11 cellular contexts compared by ENCODE assay signal in genomic region chr1:151620286-151620685, GRCh38. TPM values are rescaled to one million over a fixed set of nuclear protein-coding genes. Genes with fewer than 3 reads are reported as not detected.
A peak's percentile ranks its signal among the peaks of the same experiment; 100 is the strongest.
DNase-seq lines count a peak whose midpoint lies in the region; ATAC-seq, FAIRE-seq and TF ChIP-seq lines count a peak whose summit lies in the region.
"Had no signal": no experiment of that assay in that cellular context is flagged by ENCODE, and none has a peak within 500 bp of the region (broad histone marks: within the 10 kb centered on the region; RNA-seq: fewer than 3 reads in every experiment).

No MANE protein-coding gene starts in this region.

- H3K36me3 Mint-ChIP-seq in stimulated activated naive B cell treated with anti-CD40 and anti-IgM and Interleukin-4, amounts not matched to agents 10 μg/mL and 1 μg/mL and 100 μg/mL, for 72 hours: peaks cover 0 to 1% of the 10 kb centered on the region in 2 donors
- H3K36me3 Mint-ChIP-seq in Caco-2 (ENCODE audit: insufficient read depth, unreplicated experiment): peaks cover 8% of the 10 kb centered on the region

- H3K9me3 Mint-ChIP-seq in stimulated activated naive B cell treated with anti-CD40 and anti-IgM and Interleukin-4, amounts not matched to agents 10 μg/mL and 1 μg/mL and 100 μg/mL, for 72 hours: no peaks in the 10 kb centered on the region
- H3K9me3 Mint-ChIP-seq in Caco-2 (ENCODE audit: unreplicated experiment): no peaks in the 10 kb centered on the region
- H3K9me3 Mint-ChIP-seq: naive thymus-derived CD8-positive, alpha-beta T cell; T-helper 1 cell treated with Interleukin-12 subunit alpha and Interleukin-12 subunit beta and Interleukin-4 antibody, amounts not matched to agents 30 μg/mL and 1 μg/mL, for 36 hours had no signal

- TF ChIP-seq RAD21 in K562 (CRISPR knock-in tag; conservative IDR thresholded peaks at IDR 0.05 in 1 of 2, IDR thresholded peaks at IDR 0.05 in 1 of 2) (no peak), liver (IDR thresholded peaks at IDR 0.05) (no peak)

- H3K27ac Mint-ChIP-seq in stimulated activated naive B cell treated with anti-CD40 and anti-IgM and Interleukin-4, amounts not matched to agents 10 μg/mL and 1 μg/mL and 100 μg/mL, for 72 hours: no peak overlapping the region
- no peak overlapping the region for H3K27ac Mint-ChIP-seq in Caco-2 (ENCODE audit: unreplicated experiment)
- H3K27ac Mint-ChIP-seq: T-helper 1 cell treated with Interleukin-12 subunit alpha and Interleukin-12 subunit beta and Interleukin-4 antibody, amounts not matched to agents 30 μg/mL and 1 μg/mL, for 36 hours had no signal

- CTCF ChIA-PET in K562 (lab: Yijun Ruan, JAX; ENCODE audit: low intra/inter-chr PET ratio): no interaction called here
- CTCF ChIA-PET in Caco-2 (lab: Charles Lee): interaction anchor here (0.8 to 2.0 kb wide), 3 partner anchors 27 to 114 kb away, joined by 3 to 6 read pairs (median 3); no protein-coding TSS in a partner anchor

- DNase-seq in K562 (ENCODE audit: extremely low read depth in 1 of 4, low spot score in 3 of 4): no peak
- DNase-seq in stimulated activated naive B cell treated with anti-CD40 and anti-IgM and Interleukin-4, amounts not matched to agents 10 μg/mL and 1 μg/mL and 100 μg/mL, for 72 hours: no peak
- DNase-seq in SHP77 (lab: John Stamatoyannopoulos, UW): no peak
- DNase-seq in Caco-2: no peak
- DNase-seq: erythroblast; naive thymus-derived CD8-positive, alpha-beta T cell; NCI-H2081 treated with DMSO at 0.1 percent for 48 hours had no signal

- TF ChIP-seq POLR2A in K562 (conservative IDR thresholded peaks at IDR 0.05): no peak

- H3K4me1 ChIP-seq in Loucy (ENCODE audit: insufficient read depth, low read length, poor library complexity, severe bottlenecking) (peaks cover 40% of the 10 kb centered on the region), K562 (replicated peaks in 1 of 2; ENCODE audit: control insufficient read depth in 2 of 2, insufficient read depth in 2 of 2, low read length in 2 of 2) (no peaks in the 10 kb centered on the region), liver (ENCODE audit: control insufficient read depth in 4 of 4, insufficient read depth in 4 of 4, low read length in 3 of 4) (peaks cover 10 to 27% (median 20%) of the 10 kb centered on the region in 4 donors), stomach smooth muscle (ENCODE audit: control insufficient read depth, insufficient read depth, low read length) (peaks cover 8% of the 10 kb centered on the region), Caco-2 (peaks cover 24% of the 10 kb centered on the region)

- H3K27me3 ChIP-seq in Loucy (ENCODE audit: insufficient read depth, low read length, poor library complexity, severe bottlenecking) (no peaks in the 10 kb centered on the region), K562 (ENCODE audit: control insufficient read depth in 2 of 2, insufficient read depth in 2 of 2, low read length in 2 of 2) (no peaks in the 10 kb centered on the region), liver (ENCODE audit: control insufficient read depth in 4 of 4, insufficient read depth in 4 of 4, low read length in 3 of 4) (no peaks in the 10 kb centered on the region), stomach smooth muscle (ENCODE audit: control insufficient read depth in 1 of 2, insufficient read depth in 2 of 2, low read length in 2 of 2) (no peaks in the 10 kb centered on the region), Caco-2 (replicated peaks; ENCODE audit: control insufficient read depth, insufficient read depth, low read length) (no peaks in the 10 kb centered on the region)

- H3K4me1 Mint-ChIP-seq in stimulated activated naive B cell treated with anti-CD40 and anti-IgM and Interleukin-4, amounts not matched to agents 10 μg/mL and 1 μg/mL and 100 μg/mL, for 72 hours: peaks cover 11 to 12% of the 10 kb centered on the region in 2 donors
- peaks cover 26% of the 10 kb centered on the region for H3K4me1 Mint-ChIP-seq in Caco-2 (ENCODE audit: low read depth, unreplicated experiment)

- H2AFZ ChIP-seq in Loucy (ENCODE audit: low read length) (no peak overlapping the region), K562 (ENCODE audit: low read depth, low read length) (no peak overlapping the region)

- no peak overlapping the region for H3K27ac ChIP-seq in K562 (ENCODE audit: extremely low read depth, low read depth, low read length)
- H3K27ac ChIP-seq in liver (ENCODE audit: low read depth in 1 of 2, low read length in 2 of 2): peak overlapping the region in 1 of 2 donors; percentile 13
- H3K27ac ChIP-seq in stomach smooth muscle (ENCODE audit: low read length): peak overlapping the region; percentile 43

- H3K79me2 ChIP-seq in Loucy (ENCODE audit: insufficient read depth, low read length) (peaks cover 48% of the 10 kb centered on the region), K562 (ENCODE audit: control insufficient read depth, insufficient read depth, low read length) (peaks cover 8% of the 10 kb centered on the region; the same call in 2 of the 3 replicates)

- FAIRE-seq in K562 (lab: Jason Lieb, UNC): no peak

- no peak for TF ChIP-seq CTCF in Loucy (conservative IDR thresholded peaks at IDR 0.05; ENCODE audit: low read length)
- no peak for TF ChIP-seq CTCF in K562 (IDR thresholded peaks at IDR 0.05 in 2 of 3, conservative IDR thresholded peaks at IDR 0.05 in 1 of 3; ENCODE audit: insufficient read depth in 2 of 3, low read depth in 1 of 3, low read length in 3 of 3)
- TF ChIP-seq CTCF in liver (IDR thresholded peaks at IDR 0.05; ENCODE audit: low read depth, low read length, missing input control): no peak
- no peak for TF ChIP-seq CTCF in Caco-2 (IDR thresholded peaks at IDR 0.05; ENCODE audit: insufficient read depth in 1 of 2, low read depth in 1 of 2, low read length in 1 of 2, severe bottlenecking in 1 of 2, unreplicated experiment in 1 of 2)

- in situ Hi-C loops in K562 (cut with MboI): no loop called here

- H3K9ac ChIP-seq in Loucy (ENCODE audit: low read depth, low read length, poor library complexity, severe bottlenecking) (no peak overlapping the region), K562 (ENCODE audit: insufficient read depth in 1 of 2, low read depth in 2 of 2, low read length in 2 of 2) (no peak overlapping the region), liver (ENCODE audit: low read depth in 1 of 2, low read length in 2 of 2) (no peak overlapping the region), stomach smooth muscle (ENCODE audit: low read length in 2 of 2) (peak overlapping the region; percentile 14 to 37)

- H3K4me2 ChIP-seq in Loucy (ENCODE audit: low read depth, low read length, poor library complexity, severe bottlenecking): peak overlapping the region; percentile 14
- H3K4me2 ChIP-seq in K562 (ENCODE audit: insufficient read depth, low read length): no peak overlapping the region

- TF ChIP-seq EP300 in K562 (IDR thresholded peaks at IDR 0.05; ENCODE audit: low read length): no peak

- WGBS in K562 (ENCODE audit: insufficient coverage, low coverage, missing lambda C conversion rate): 55% methylated on average over 2 of the region's 2 CpGs
- WGBS in liver: 35% methylated on average over 2 of the region's 2 CpGs

- intact Hi-C loops in K562 (cut with micrococcal nuclease) (no loop called here), Caco-2 (cut with micrococcal nuclease; ENCODE audit: unreplicated experiment) (no loop called here)

- BruUV-seq in K562 (replicated peaks; lab: Mats Ljungman, UMichigan): no TSS peak
- BruUV-seq in Caco-2 (replicated peaks; lab: Mats Ljungman, UMichigan): no TSS peak

- H3K27me3 Mint-ChIP-seq in stimulated activated naive B cell treated with anti-CD40 and anti-IgM and Interleukin-4, amounts not matched to agents 10 μg/mL and 1 μg/mL and 100 μg/mL, for 72 hours: no peaks in the 10 kb centered on the region
- no peaks in the 10 kb centered on the region for H3K27me3 Mint-ChIP-seq in Caco-2 (ENCODE audit: insufficient read depth, unreplicated experiment)
- H3K27me3 Mint-ChIP-seq: naive thymus-derived CD8-positive, alpha-beta T cell had no signal

- no peaks in the 10 kb centered on the region for H3K9me2 ChIP-seq in Loucy (replicated peaks; ENCODE audit: low read depth, low read length)

- H3K9me3 ChIP-seq in Loucy (ENCODE audit: insufficient read depth, low read depth, low read length) (no peaks in the 10 kb centered on the region), K562 (replicated peaks; ENCODE audit: control insufficient read depth, insufficient read depth, low read depth, low read length) (no peaks in the 10 kb centered on the region), liver (ENCODE audit: control insufficient read depth in 4 of 4, low read length in 3 of 4) (no peaks in the 10 kb centered on the region), stomach smooth muscle (ENCODE audit: control insufficient read depth in 2 of 2, low read length in 2 of 2) (no peaks in the 10 kb centered on the region), Caco-2 (no peaks in the 10 kb centered on the region)

- no peaks in the 10 kb centered on the region for H3K36me3 ChIP-seq in Loucy (ENCODE audit: insufficient read depth, low read length)
- no peaks in the 10 kb centered on the region; the same call in 2 of the 3 replicates for H3K36me3 ChIP-seq in K562 (ENCODE audit: control insufficient read depth, insufficient read depth, low read length)
- H3K36me3 ChIP-seq in liver (ENCODE audit: control insufficient read depth in 4 of 4, insufficient read depth in 3 of 4, low read depth in 1 of 4, low read length in 3 of 4): peaks cover 0 to 2% (median 0%) of the 10 kb centered on the region in 4 donors
- H3K36me3 ChIP-seq in stomach smooth muscle (ENCODE audit: control insufficient read depth in 2 of 2, insufficient read depth in 2 of 2, low read length in 2 of 2): no peaks in the 10 kb centered on the region
- no peaks in the 10 kb centered on the region; the same call in 1 of the 2 replicates for H3K36me3 ChIP-seq in Caco-2 (ENCODE audit: control insufficient read depth, insufficient read depth, low read length)

- no peak overlapping the region for H3K4me3 Mint-ChIP-seq in stimulated activated naive B cell treated with anti-CD40 and anti-IgM and Interleukin-4, amounts not matched to agents 10 μg/mL and 1 μg/mL and 100 μg/mL, for 72 hours
- H3K4me3 Mint-ChIP-seq in Caco-2 (ENCODE audit: unreplicated experiment): no peak overlapping the region
- H3K4me3 Mint-ChIP-seq: naive thymus-derived CD8-positive, alpha-beta T cell; T-helper 1 cell treated with Interleukin-12 subunit alpha and Interleukin-12 subunit beta and Interleukin-4 antibody, amounts not matched to agents 30 μg/mL and 1 μg/mL, for 36 hours had no signal

- no peaks in the 10 kb centered on the region for H3K9me1 ChIP-seq in K562 (ENCODE audit: control insufficient read depth, insufficient read depth, low read length)

- H3K4me3 ChIP-seq in Loucy (ENCODE audit: low read length, poor library complexity, severe bottlenecking): no peak overlapping the region
- no peak overlapping the region for H3K4me3 ChIP-seq in K562
- H3K4me3 ChIP-seq in liver (ENCODE audit: low read depth in 1 of 3, low read length in 3 of 3): no peak overlapping the region
- peak overlapping the region in 1 of 2 donors; percentile 24 for H3K4me3 ChIP-seq in stomach smooth muscle (ENCODE audit: low read length in 2 of 2)
- H3K4me3 ChIP-seq in Caco-2 (ENCODE audit: low read depth, low read length): no peak overlapping the region

- POLR2A ChIA-PET in K562 (lab: Yijun Ruan, JAX): interaction anchor here (0.6 to 1.9 kb wide), 9 partner anchors 8 to 1256 kb away, joined by 3 to 10 read pairs (median 4); partner anchors contain the start of gene RPRD2
- POLR2A ChIA-PET in Caco-2 (lab: Charles Lee): interaction anchor here (0.6 to 1.1 kb wide), 3 partner anchors 8 to 71 kb away, joined by 3 to 5 read pairs (median 3); partner anchors contain the start of gene SNX27

- H3F3A ChIP-seq in Loucy (ENCODE audit: low read depth): no peaks in the 10 kb centered on the region

- no peak for ATAC-seq in K562
- no peak for ATAC-seq in stimulated activated naive B cell treated with anti-CD40 and anti-IgM and Interleukin-4, amounts not matched to agents 10 μg/mL and 1 μg/mL and 100 μg/mL, for 72 hours (replicated peaks)
- ATAC-seq: naive thymus-derived CD8-positive, alpha-beta T cell had no signal

- H4K20me1 ChIP-seq in Loucy (ENCODE audit: insufficient read depth, low read length, poor library complexity, severe bottlenecking) (peaks cover 15% of the 10 kb centered on the region), K562 (replicated peaks; ENCODE audit: control insufficient read depth, insufficient read depth, low read length) (no peaks in the 10 kb centered on the region)

RNA-seq across cellular contexts. Expression of gene SNX27, which starts 8.4 kb away (rescaled TPM):
- total RNA-seq in K562 (2011; cell fraction: chromatin; rRNA removed; ENCODE audit: low replicate concordance): 29.2 and 73.2 TPM in 2 replicates
- total RNA-seq in K562 (2011; cell fraction: nucleolus; rRNA removed): 15.2 and 18.3 TPM in 2 replicates
- total RNA-seq in K562 (2011; cell fraction: nucleoplasm; rRNA removed): 50.2 and 74.7 TPM in 2 replicates
- total RNA-seq in K562 (2014; rRNA removed) (9.0 and 9.6 TPM in 2 replicates), K562 (2014; rRNA removed; fragmentation: Illumina TruSeq; extraction: Trizol) (11.1 and 14.8 TPM in 2 replicates), K562 (2015; rRNA removed; fragmentation: Illumina TruSeq; extraction: Trizol) (10.4 and 10.6 TPM in 2 replicates), K562 (2021) (15.3 and 18.7 TPM in 2 replicates), liver (10 to 100 TPM; 11.7 to 19.7 TPM), Caco-2 (2022) (47.2 and 47.4 TPM in 2 replicates)
- polyA plus RNA-seq in K562 (2011; rRNA removed) (13.2 and 13.6 TPM in 2 replicates), K562 (2014; fragmentation: Illumina TruSeq; extraction: Trizol) (5.1 and 6.8 TPM in 2 replicates), K562 (2014; fragmentation: Nextera tagmentation; extraction: Ambion mirVana) (10 to 100 TPM in 1 of 2 experiments, 1 to 10 TPM in 1; 4.5 to 10.1 TPM), K562 (2014; rRNA removed) (7.6 and 8.3 TPM in 2 replicates), liver (1 to 10 TPM; 4.3 to 9.3 TPM)
- polyA plus RNA-seq in K562 (2011; cell fraction: cytosol; rRNA removed): 5.9 and 9.6 TPM in 2 replicates
- 11.6 and 14.7 TPM in 2 replicates for polyA plus RNA-seq in K562 (2011; cell fraction: nucleus; rRNA removed)
- 2.9 and 5.1 TPM in 2 replicates for polyA plus RNA-seq in K562 (2012)
- 38.1 and 44.0 TPM in 2 replicates for polyA minus RNA-seq in K562 (2011; rRNA and poly(A)+ RNA removed)
- polyA minus RNA-seq in K562 (2011; cell fraction: cytosol; rRNA and poly(A)+ RNA removed): 16.7 and 20.4 TPM in 2 replicates
- 7.3 and 13.8 TPM in 2 replicates for polyA minus RNA-seq in K562 (2011; cell fraction: nucleus; rRNA and poly(A)+ RNA removed)

Comparison
In these comparisons a context has a peak if more than half of its experiments do, and no peak if none do; other contexts are left out.
1. H3K9ac ChIP-seq: peak in stomach smooth muscle (2 of 2); none in Loucy (single experiment), K562 (0 of 2) and liver (0 of 2).